ENCODE assay signal across 1 cellular context in genomic region chr1:86704456-86704971, GRCh38.
A peak's percentile ranks its signal among the peaks of the same experiment; 100 is the strongest.
TF ChIP-seq lines count a peak whose summit lies in the region.

TSS of gene SH3GLB1 (plus strand) at chr1:86704576. CDS start at chr1:86704900, 324 bp downstream.

TF ChIP-seq in K562, 482 proteins besides CTCF, POLR2A, EP300 and RAD21 (continued from another document and continues in another):
- TF ChIP-seq ZNF655 (CRISPR knock-in tag; IDR thresholded peaks at IDR 0.05) = no peak
- TF ChIP-seq ZNF280B (CRISPR knock-in tag; IDR thresholded peaks at IDR 0.05) = no peak
- TF ChIP-seq PML (IDR thresholded peaks at IDR 0.05; ENCODE audit: low read length) = peak; percentile 72; the same call in 1 of the 2 replicates
- TF ChIP-seq ZZZ3 (IDR thresholded peaks at IDR 0.05) = no peak
- no peak for TF ChIP-seq ZNF518B (CRISPR knock-in tag; IDR thresholded peaks at IDR 0.05)
- peak; percentile 65 for TF ChIP-seq VEZF1 (CRISPR knock-in tag; IDR thresholded peaks at IDR 0.05)
- no peak for TF ChIP-seq ZNF609 (CRISPR knock-in tag; IDR thresholded peaks at IDR 0.05; ENCODE audit: borderline replicate concordance)
- no peak for TF ChIP-seq NR1H2 (CRISPR knock-in tag; IDR thresholded peaks at IDR 0.05)
- TF ChIP-seq LARP7 (IDR thresholded peaks at IDR 0.05) = no peak; the same call in 1 of the 2 replicates
- peak; percentile 55; the same call in 1 of the 2 replicates for TF ChIP-seq ZBED1 (IDR thresholded peaks at IDR 0.05)
- TF ChIP-seq ZNF551 (CRISPR knock-in tag; IDR thresholded peaks at IDR 0.05) = no peak
- no peak for TF ChIP-seq NR2C1 (IDR thresholded peaks at IDR 0.05)
- no peak for TF ChIP-seq NR2C1 (tag; IDR thresholded peaks at IDR 0.05)
- TF ChIP-seq CCNT2 (IDR thresholded peaks at IDR 0.05; ENCODE audit: borderline replicate concordance, extremely low read depth, insufficient read length, low read depth, low read length) = peak; percentile 79
- TF ChIP-seq EWSR1 (IDR thresholded peaks at IDR 0.05; ENCODE audit: borderline replicate concordance, low read depth, partially characterized antibody) = no peak
- TF ChIP-seq ZNF445 (CRISPR knock-in tag; IDR thresholded peaks at IDR 0.05; ENCODE audit: low read depth) = no peak
- peak; percentile 78 for TF ChIP-seq CHD2 (IDR thresholded peaks at IDR 0.05; ENCODE audit: low read depth, low read length)
- peak; percentile 80 to 98; a peak in 3 of 4 replicates for TF ChIP-seq UBTF (IDR thresholded peaks at IDR 0.05; ENCODE audit: borderline replicate concordance in 1 of 2, low read depth in 2 of 2, low read length in 2 of 2)
- peak; percentile 83 for TF ChIP-seq SMAD4 (CRISPR knock-in tag; conservative IDR thresholded peaks at IDR 0.05)
- no peak for TF ChIP-seq ZNF707 (CRISPR knock-in tag; conservative IDR thresholded peaks at IDR 0.05)
- TF ChIP-seq ARID2 (IDR thresholded peaks at IDR 0.05) = no peak
- no peak for TF ChIP-seq ZBTB8A (IDR thresholded peaks at IDR 0.05; ENCODE audit: partially characterized antibody)
- no peak for TF ChIP-seq MCM2 (IDR thresholded peaks at IDR 0.05; ENCODE audit: low read depth)
- no peak; the same call in none of the 2 replicates for TF ChIP-seq HMGXB4 (CRISPR knock-in tag; IDR thresholded peaks at IDR 0.05)
- TF ChIP-seq ASH1L (IDR thresholded peaks at IDR 0.05; ENCODE audit: borderline replicate concordance, low read depth, partially characterized antibody) = no peak
- no peak for TF ChIP-seq ZNF592 (IDR thresholded peaks at IDR 0.05)
- no peak for TF ChIP-seq KLF6 (CRISPR knock-in tag; IDR thresholded peaks at IDR 0.05; ENCODE audit: borderline replicate concordance)
- no peak for TF ChIP-seq ZFX (CRISPR knock-in tag; IDR thresholded peaks at IDR 0.05)
- TF ChIP-seq SPI1 (IDR thresholded peaks at IDR 0.05; ENCODE audit: borderline replicate concordance, low read depth, low read length) = no peak
- TF ChIP-seq ZNF175 (CRISPR knock-in tag; IDR thresholded peaks at IDR 0.05; ENCODE audit: low read depth) = no peak
- TF ChIP-seq THAP7 (CRISPR knock-in tag; IDR thresholded peaks at IDR 0.05) = no peak
- no peak for TF ChIP-seq TSC22D4 (tag; IDR thresholded peaks at IDR 0.05)
- TF ChIP-seq SIX5 (IDR thresholded peaks at IDR 0.05; ENCODE audit: borderline replicate concordance in 1 of 2, insufficient read depth in 1 of 2, low read depth in 1 of 2, low read length in 2 of 2) = no peak; a peak in 1 of 4 replicates
- TF ChIP-seq POLR2AphosphoS2 (IDR thresholded peaks at IDR 0.05; ENCODE audit: low read length) = no peak
- no peak for TF ChIP-seq ILK (tag; IDR thresholded peaks at IDR 0.05; ENCODE audit: borderline replicate concordance, low read depth)
- no peak for TF ChIP-seq ZNF785 (CRISPR knock-in tag; IDR thresholded peaks at IDR 0.05)
